30 cellular contexts compared by ENCODE assay signal in genomic region chr2:6887783-6888192, GRCh38.
"Had no signal": no experiment of that assay in that cellular context is flagged by ENCODE, and none has a peak within 500 bp of the region (broad histone marks: within the 10 kb centered on the region; RNA-seq: fewer than 3 reads in every experiment).

No MANE protein-coding gene starts in this region.

- H3K27me3 ChIP-seq: esophagus squamous epithelium, neural progenitor cell, sigmoid colon, tibial artery, upper lobe of right lung had no signal

- H3K27ac Mint-ChIP-seq: activated B cell treated with CpG ODN at 0.5 μM for 24 hours; activated T-helper 17 cell treated with anti-CD3 and anti-CD28 coated beads, Interleukin-2, amount 50 U/mL, for 72 hours; dendritic cell treated with granulocyte-macrophage colony-stimulating factor and Interleukin-4, amounts not matched to agents 40 ng/mL and 50 ng/mL, for 4 days; endodermal cell; natural killer cell; neural progenitor cell; stimulated activated memory B cell treated with anti-CD40 and anti-IgM and Interleukin-4, amounts not matched to agents 10 μg/mL and 1 μg/mL and 100 μg/mL, for 72 hours; stimulated activated naive CD8-positive, alpha-beta T cell treated with anti-CD3 and anti-CD28 coated beads, Interleukin-15, amount 100 ng/mL, for 72 hours; T-helper 1 cell treated with Interleukin-12 subunit alpha and Interleukin-12 subunit beta and Interleukin-4 antibody, amounts not matched to agents 30 μg/mL and 1 μg/mL, for 36 hours had no signal

- H3K4me1 Mint-ChIP-seq: activated B cell treated with CpG ODN at 0.5 μM for 24 hours; central memory CD8-positive, alpha-beta T cell; endodermal cell; natural killer cell; neural progenitor cell; stimulated activated memory B cell treated with anti-CD40 and anti-IgM and Interleukin-4, amounts not matched to agents 10 μg/mL and 1 μg/mL and 100 μg/mL, for 72 hours; stimulated activated naive CD8-positive, alpha-beta T cell treated with anti-CD3 and anti-CD28 coated beads, Interleukin-15, amount 100 ng/mL, for 72 hours had no signal

- H3K4me1 ChIP-seq: esophagus squamous epithelium, neural progenitor cell, sigmoid colon, tibial artery, upper lobe of right lung had no signal

- DNase-seq: activated B cell treated with CpG ODN at 0.5 μM for 24 hours; activated CD4-positive, alpha-beta T cell treated with anti-CD3 and anti-CD28 coated beads, Interleukin-2, amount 50 U/mL, for 4 hours; activated gamma-delta T cell treated with Interleukin-2 at 50 U/mL for 16 hours; activated naive CD4-positive, alpha-beta T cell treated with anti-CD3 and anti-CD28 coated beads, Interleukin-2, amount 50 U/mL, for 16 hours; activated T-cell treated with anti-CD3 and anti-CD28 coated beads, Interleukin-2, amount 50 U/mL, for 4 hours; endodermal cell; esophagus squamous epithelium; islet precursor cell; left ventricle myocardium inferior; mesendoderm; natural killer cell; occipital lobe; psoas muscle; sigmoid colon; small intestine; stimulated activated CD4-positive, alpha-beta T cell treated with anti-CD3 and anti-CD28 coated beads, Interleukin-4, amount 100 ng/mL, for 24 hours; stimulated activated CD8-positive, alpha-beta memory T cell treated with anti-CD3 and anti-CD28 coated beads, Interleukin-4, amount 100 ng/mL, for 48 hours; stimulated activated naive CD8-positive, alpha-beta T cell treated with anti-CD3 and anti-CD28 coated beads, Interleukin-15, amount 100 ng/mL, for 72 hours; substantia nigra; T-helper 9 cell; tibial artery; upper lobe of right lung had no signal

- H3K9me3 Mint-ChIP-seq: activated B cell treated with CpG ODN at 0.5 μM for 24 hours; activated T-cell treated with anti-CD3 and anti-CD28 coated beads, Interleukin-2, amount 50 U/mL, for 4 hours; activated T-helper 17 cell treated with anti-CD3 and anti-CD28 coated beads, Interleukin-2, amount 50 U/mL, for 72 hours; central memory CD8-positive, alpha-beta T cell; dendritic cell treated with granulocyte-macrophage colony-stimulating factor and Interleukin-4, amounts not matched to agents 40 ng/mL and 50 ng/mL, for 4 days; endodermal cell; natural killer cell; neural progenitor cell; stimulated activated memory B cell treated with anti-CD40 and anti-IgM and Interleukin-4, amounts not matched to agents 10 μg/mL and 1 μg/mL and 100 μg/mL, for 72 hours; stimulated activated naive CD8-positive, alpha-beta T cell treated with anti-CD3 and anti-CD28 coated beads, Interleukin-15, amount 100 ng/mL, for 72 hours; T-helper 1 cell treated with Interleukin-12 subunit alpha and Interleukin-12 subunit beta and Interleukin-4 antibody, amounts not matched to agents 30 μg/mL and 1 μg/mL, for 36 hours had no signal

- H3K27me3 Mint-ChIP-seq: activated B cell treated with CpG ODN at 0.5 μM for 24 hours; activated T-helper 17 cell treated with anti-CD3 and anti-CD28 coated beads, Interleukin-2, amount 50 U/mL, for 72 hours; central memory CD8-positive, alpha-beta T cell; stimulated activated naive CD8-positive, alpha-beta T cell treated with anti-CD3 and anti-CD28 coated beads, Interleukin-15, amount 100 ng/mL, for 72 hours had no signal

- H3K36me3 ChIP-seq: left ventricle myocardium inferior, neural progenitor cell, sigmoid colon, tibial artery, upper lobe of right lung had no signal

- H3K36me3 Mint-ChIP-seq: natural killer cell; neural progenitor cell; stimulated activated memory B cell treated with anti-CD40 and anti-IgM and Interleukin-4, amounts not matched to agents 10 μg/mL and 1 μg/mL and 100 μg/mL, for 72 hours had no signal

- H3K4me3 ChIP-seq: esophagus squamous epithelium, left ventricle myocardium inferior, lung, neural progenitor cell, psoas muscle, sigmoid colon, tibial artery, upper lobe of right lung had no signal

- ATAC-seq: activated T-cell treated with anti-CD3 and anti-CD28 coated beads, Interleukin-2, amount 50 U/mL, for 4 hours; activated T-helper 17 cell treated with anti-CD3 and anti-CD28 coated beads, Interleukin-2, amount 50 U/mL, for 72 hours; natural killer cell; psoas muscle; stimulated activated memory B cell treated with anti-CD40 and anti-IgM and Interleukin-4, amounts not matched to agents 10 μg/mL and 1 μg/mL and 100 μg/mL, for 72 hours; stimulated activated naive CD8-positive, alpha-beta T cell treated with anti-CD3 and anti-CD28 coated beads, Interleukin-15, amount 100 ng/mL, for 72 hours; upper lobe of right lung had no signal

- H3K27ac ChIP-seq: esophagus squamous epithelium, left ventricle myocardium inferior, neural progenitor cell, parathyroid adenoma, psoas muscle, sigmoid colon, tibial artery, upper lobe of right lung had no signal

- H3K9me3 ChIP-seq: esophagus squamous epithelium, left ventricle myocardium inferior, psoas muscle, sigmoid colon, tibial artery, upper lobe of right lung had no signal

- H3K4me3 Mint-ChIP-seq: activated B cell treated with CpG ODN at 0.5 μM for 24 hours; activated T-cell treated with anti-CD3 and anti-CD28 coated beads, Interleukin-2, amount 50 U/mL, for 4 hours; activated T-helper 17 cell treated with anti-CD3 and anti-CD28 coated beads, Interleukin-2, amount 50 U/mL, for 72 hours; central memory CD8-positive, alpha-beta T cell; dendritic cell treated with granulocyte-macrophage colony-stimulating factor and Interleukin-4, amounts not matched to agents 40 ng/mL and 50 ng/mL, for 4 days; endodermal cell; natural killer cell; neural progenitor cell; stimulated activated memory B cell treated with anti-CD40 and anti-IgM and Interleukin-4, amounts not matched to agents 10 μg/mL and 1 μg/mL and 100 μg/mL, for 72 hours; stimulated activated naive CD8-positive, alpha-beta T cell treated with anti-CD3 and anti-CD28 coated beads, Interleukin-15, amount 100 ng/mL, for 72 hours; T-helper 1 cell treated with Interleukin-12 subunit alpha and Interleukin-12 subunit beta and Interleukin-4 antibody, amounts not matched to agents 30 μg/mL and 1 μg/mL, for 36 hours had no signal
